ENCODE assay signal across 8 cellular contexts in the genomic region with DNA sequence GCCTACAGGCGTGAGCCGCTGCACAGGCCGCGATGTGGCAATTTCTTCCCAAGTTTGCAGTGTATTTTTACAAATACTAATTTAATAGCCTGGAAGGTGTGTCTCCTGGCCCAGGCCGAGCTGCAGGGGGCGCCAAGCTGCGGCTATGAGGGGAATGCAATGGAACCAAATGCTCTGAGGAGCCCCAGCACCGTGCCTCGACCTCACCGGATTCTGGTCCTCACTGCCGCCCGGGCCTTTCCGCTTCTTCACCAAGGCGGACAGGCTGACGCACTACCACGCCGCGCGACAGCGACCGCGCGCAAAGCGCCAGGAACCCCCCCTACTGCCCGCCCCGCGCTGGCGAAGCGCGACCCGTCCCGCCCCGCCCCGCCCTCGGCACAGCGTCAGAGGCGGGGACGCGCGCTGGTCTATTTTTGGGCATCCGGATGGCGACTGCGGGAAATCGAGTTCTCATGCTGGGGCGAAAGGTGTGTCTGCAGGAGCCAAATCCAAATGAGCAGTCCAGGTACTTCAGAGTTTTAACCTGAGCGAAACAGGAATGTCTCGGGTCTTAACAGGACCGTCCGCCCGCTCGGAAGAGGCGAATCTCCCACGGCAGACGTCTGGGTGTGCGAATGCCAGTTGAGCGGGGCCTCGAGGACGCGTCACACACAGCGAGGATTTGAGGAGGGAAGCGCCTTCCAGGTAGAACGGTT.
DNase-seq lines count a peak whose midpoint lies in the region; ATAC-seq and TF ChIP-seq lines count a peak whose summit lies in the region.

No MANE protein-coding gene starts in this region.

- ATAC-seq in HG03442 (IDR thresholded peaks at IDR 0.05; ENCODE audit: unreplicated experiment) (no peak), HG03520 (IDR thresholded peaks at IDR 0.05; ENCODE audit: unreplicated experiment) (no peak)

- TF ChIP-seq CTCF in HFF-Myc (IDR thresholded peaks at IDR 0.05; ENCODE audit: low read depth, low read length, missing control alignments), result peak; percentile 69

- peak; percentile 63 for DNase-seq in 8988T
- peak; percentile 33 for DNase-seq in HFF-Myc (ENCODE audit: extremely low read depth, low read depth)
- DNase-seq in activated CD4-positive, alpha-beta T cell treated with anti-CD3 and anti-CD28 coated beads for 1 hour, result peak; percentile 55
- DNase-seq in cerebellar nuclear complex (lab: John Stamatoyannopoulos, UW), result peak; percentile 2 to 35
- peak; percentile 69 for DNase-seq in inferior parietal cortex (ENCODE audit: extremely low spot score)

- peak overlapping the region in 15 of 21 experiments; percentile 5 to 69 (median 22) for H3K27ac ChIP-seq in skin epidermis

- H3K4me3 ChIP-seq in HFF-Myc (replicated peaks; ENCODE audit: low read depth, low read length) (peak overlapping the region; percentile 43), skin epidermis (peak overlapping the region; percentile 32 to 48 (median 41))

Comparison
In these comparisons a context has a peak if more than half of its experiments do, and no peak if none do; other contexts are left out.
1. DNase-seq: peak in every context shown above with its lines; median percentile 69 in inferior parietal cortex; 63 in 8988T; 55 in activated CD4-positive, alpha-beta T cell treated with anti-CD3 and anti-CD28 coated beads for 1 hour; 33 in HFF-Myc; 18 in cerebellar nuclear complex.